In genomic region chr9:136363106-136363605, GRCh38 we compare ENCODE assay signal across 8 cellular contexts. TPM values are rescaled to one million over a fixed set of nuclear protein-coding genes. Genes with fewer than 3 reads are reported as not detected.
DNase-seq lines count a peak whose midpoint lies in the region; ATAC-seq and TF ChIP-seq lines count a peak whose summit lies in the region.

No MANE protein-coding gene starts in this region.

- no peaks in the 10 kb centered on the region for H3K9me3 ChIP-seq in CD4-positive, CD25-positive, alpha-beta regulatory T cell (ENCODE audit: control insufficient read depth in 2 of 2, low read length in 2 of 2)
- no peaks in the 10 kb centered on the region for H3K9me3 ChIP-seq in duodenal mucosa (ENCODE audit: control insufficient read depth in 1 of 2, low read length in 2 of 2)
- no peaks in the 10 kb centered on the region for H3K9me3 ChIP-seq in lung (ENCODE audit: control insufficient read depth in 2 of 2, insufficient read depth in 1 of 2, low read length in 1 of 2)

- ATAC-seq in CD4-positive, CD25-positive, alpha-beta regulatory T cell (ENCODE audit: low read depth in 2 of 2), result peak; percentile 80 to 85
- ATAC-seq in GM19395 (IDR thresholded peaks at IDR 0.05; ENCODE audit: unreplicated experiment) (peak; percentile 74), HG03521 (IDR thresholded peaks at IDR 0.05; ENCODE audit: unreplicated experiment) (peak; percentile 68), lung (ENCODE audit: insufficient read depth, low FRiP score) (peak; percentile 89)
- ATAC-seq in activated CD8-positive, alpha-beta T cell treated with anti-CD3 and anti-CD28 coated beads for 36 hours, result peak; percentile 95

- peak overlapping the region; percentile 78 for H3K27ac ChIP-seq in CD4-positive, CD25-positive, alpha-beta regulatory T cell (ENCODE audit: insufficient read depth, low read length, poor library complexity, severe bottlenecking)
- H3K27ac ChIP-seq in duodenal mucosa (ENCODE audit: low read depth, low read length), result peak overlapping the region; percentile 78
- peak overlapping the region; percentile 96 to 98 for H3K27ac ChIP-seq in lung (ENCODE audit: low read depth in 1 of 2, low read length in 1 of 2)

- no peaks in the 10 kb centered on the region for H3K36me3 Mint-ChIP-seq in CD4-positive, CD25-positive, alpha-beta regulatory T cell
- H3K36me3 Mint-ChIP-seq in activated CD8-positive, alpha-beta T cell treated with anti-CD3 and anti-CD28 coated beads for 36 hours (ENCODE audit: low read depth), result peaks cover 7% of the 10 kb centered on the region

- H3K4me1 ChIP-seq in CD4-positive, CD25-positive, alpha-beta regulatory T cell (ENCODE audit: control insufficient read depth, insufficient read depth, low read length, poor library complexity, severe bottlenecking), result no peaks in the 10 kb centered on the region
- peaks cover 8 to 15% of the 10 kb centered on the region in 2 donors for H3K4me1 ChIP-seq in duodenal mucosa (ENCODE audit: control insufficient read depth in 1 of 2, insufficient read depth in 2 of 2, low read length in 2 of 2)
- H3K4me1 ChIP-seq in lung (ENCODE audit: control insufficient read depth in 2 of 2, insufficient read depth in 2 of 2, low read length in 2 of 2), result peaks cover 0 to 11% of the 10 kb centered on the region in 2 donors

- peak overlapping the region; percentile 84 to 88 (median 86) for H3K4me3 Mint-ChIP-seq in CD4-positive, CD25-positive, alpha-beta regulatory T cell
- H3K4me3 Mint-ChIP-seq in activated CD8-positive, alpha-beta T cell treated with anti-CD3 and anti-CD28 coated beads for 36 hours, result peak overlapping the region; percentile 81

- no peak for TF ChIP-seq CTCF in activated CD8-positive, alpha-beta T cell treated with anti-CD3 and anti-CD28 coated beads for 36 hours (IDR thresholded peaks at IDR 0.05)
- no peak for TF ChIP-seq CTCF in lung (IDR thresholded peaks at IDR 0.05; ENCODE audit: control extremely low read depth, extremely low read depth)

- no peaks in the 10 kb centered on the region for H3K36me3 ChIP-seq in CD4-positive, CD25-positive, alpha-beta regulatory T cell (ENCODE audit: control insufficient read depth, insufficient read depth, low read length)
- H3K36me3 ChIP-seq in duodenal mucosa (ENCODE audit: control insufficient read depth in 1 of 2, insufficient read depth in 2 of 2, low read length in 2 of 2), result peaks cover 0 to 9% of the 10 kb centered on the region in 2 donors
- peaks cover 0 to 7% of the 10 kb centered on the region in 2 donors for H3K36me3 ChIP-seq in lung (ENCODE audit: control insufficient read depth in 2 of 2, insufficient read depth in 2 of 2, low read length in 2 of 2)

- no peaks in the 10 kb centered on the region for H3K27me3 ChIP-seq in CD4-positive, CD25-positive, alpha-beta regulatory T cell (ENCODE audit: control insufficient read depth, insufficient read depth, low read length)
- no peaks in the 10 kb centered on the region for H3K27me3 ChIP-seq in duodenal mucosa (ENCODE audit: control insufficient read depth in 1 of 2, insufficient read depth in 2 of 2, low read length in 2 of 2)
- no peaks in the 10 kb centered on the region for H3K27me3 ChIP-seq in lung (ENCODE audit: control insufficient read depth, insufficient read depth)

- H3K9ac ChIP-seq in duodenal mucosa (ENCODE audit: low read depth in 1 of 2, low read length in 2 of 2), result peak overlapping the region; percentile 11 to 43

- peaks cover 0 to 4% (median 0%) of the 10 kb centered on the region in 4 donors for H3K4me1 Mint-ChIP-seq in CD4-positive, CD25-positive, alpha-beta regulatory T cell
- H3K4me1 Mint-ChIP-seq in activated CD8-positive, alpha-beta T cell treated with anti-CD3 and anti-CD28 coated beads for 36 hours (ENCODE audit: low read depth), result peaks cover 11% of the 10 kb centered on the region

- H3K4me3 ChIP-seq in CD4-positive, CD25-positive, alpha-beta regulatory T cell (ENCODE audit: low read depth, low read length), result no peak overlapping the region
- H3K4me3 ChIP-seq in duodenal mucosa (ENCODE audit: low read depth in 1 of 2, low read length in 2 of 2), result peak overlapping the region; percentile 56 to 77
- H3K4me3 ChIP-seq in lung, result peak overlapping the region; percentile 77

- peaks cover 5% of the 10 kb centered on the region for H3K27me3 Mint-ChIP-seq in CD4-positive, CD25-positive, alpha-beta regulatory T cell
- H3K27me3 Mint-ChIP-seq in activated CD8-positive, alpha-beta T cell treated with anti-CD3 and anti-CD28 coated beads for 36 hours, result no peaks in the 10 kb centered on the region

- H3K9me3 Mint-ChIP-seq in CD4-positive, CD25-positive, alpha-beta regulatory T cell, result no peaks in the 10 kb centered on the region
- H3K9me3 Mint-ChIP-seq in activated CD8-positive, alpha-beta T cell treated with anti-CD3 and anti-CD28 coated beads for 36 hours, result no peaks in the 10 kb centered on the region

- CTCF ChIA-PET in activated CD8-positive, alpha-beta T cell treated with anti-CD3 and anti-CD28 coated beads for 36 hours (lab: Charles Lee), result interaction anchor here (0.7 to 2.5 kb wide), 16 partner anchors 12 to 120 kb away, joined by 3 to 14 read pairs (median 4); partner anchors contain the start of genes ENTR1 and PMPCA

- intact Hi-C loops in activated CD8-positive, alpha-beta T cell treated with anti-CD3 and anti-CD28 coated beads for 36 hours (cut with micrococcal nuclease), result no loop called here

- DNase-seq in CD4-positive, CD25-positive, alpha-beta regulatory T cell, result peak; percentile 81 to 93 (median 89)
- peak; percentile 79 for DNase-seq in NCI-H748 treated with DMSO at 0.1 percent for 48 hours (lab: John Stamatoyannopoulos, UW)
- DNase-seq in activated CD8-positive, alpha-beta T cell treated with anti-CD3 and anti-CD28 coated beads for 36 hours, result peak; percentile 97
- peak; percentile 98 for DNase-seq in lung (ENCODE audit: low spot score)
- peak; percentile 94 to 98 (median 94) for DNase-seq in stimulated activated CD4-positive, alpha-beta T cell treated with anti-CD3 and anti-CD28 coated beads, TNF-alpha, amount 100 ng/mL, for 4 hours (ENCODE audit: low read depth in 3 of 3)

- H3K27ac Mint-ChIP-seq in CD4-positive, CD25-positive, alpha-beta regulatory T cell, result peak overlapping the region in 2 of 3 donors; percentile 49 to 80
- peak overlapping the region; percentile 89 for H3K27ac Mint-ChIP-seq in activated CD8-positive, alpha-beta T cell treated with anti-CD3 and anti-CD28 coated beads for 36 hours

- POLR2A ChIA-PET in activated CD8-positive, alpha-beta T cell treated with anti-CD3 and anti-CD28 coated beads for 36 hours (lab: Charles Lee), result interaction anchor here (0.6 to 1.9 kb wide), 18 partner anchors 9 to 396 kb away, joined by 3 to 14 read pairs (median 4); partner anchors contain the start of genes CARD9, ENTR1, GPSM1 and PMPCA

- WGBS in lung, 2 donors, result 1% methylated on average over 34 to 43 of the region's 43 CpGs

RNA-seq across cellular contexts. Expression of gene DNLZ, which starts 0.4 kb away (rescaled TPM):
- 25.5 TPM for total RNA-seq in CD4-positive, CD25-positive, alpha-beta regulatory T cell
- 10 to 100 TPM; 51.1 to 67.9 (median 61.5) TPM for polyA plus RNA-seq in CD4-positive, CD25-positive, alpha-beta regulatory T cell
- total RNA-seq in activated CD8-positive, alpha-beta T cell treated with anti-CD3 and anti-CD28 coated beads for 36 hours, result 10 to 100 TPM; 16.1 to 17.4 TPM
- 10 to 100 TPM in 1 of 2 donors, 1 to 10 TPM in 1; 7.7 to 34.3 TPM for total RNA-seq in lung
- polyA plus RNA-seq in lung, result 10 to 100 TPM; 13.1 to 20.6 TPM

RNA-seq across cellular contexts. Expression of gene CARD9, which starts 10.3 kb away (rescaled TPM):
- total RNA-seq in CD4-positive, CD25-positive, alpha-beta regulatory T cell, result 0.35 TPM
- polyA plus RNA-seq in CD4-positive, CD25-positive, alpha-beta regulatory T cell, result under 1 TPM; 0.23 to 0.82 (median 0.33) TPM
- total RNA-seq in activated CD8-positive, alpha-beta T cell treated with anti-CD3 and anti-CD28 coated beads for 36 hours, result 1 to 10 TPM; 6.8 to 7.1 TPM
- total RNA-seq in lung, result 10 to 100 TPM in 1 of 2 donors, 1 to 10 TPM in 1; 3.8 to 15.2 TPM
- 10 to 100 TPM in 1 of 2 donors, 1 to 10 TPM in 1; 7.9 to 16.0 TPM for polyA plus RNA-seq in lung

RNA-seq across cellular contexts. Expression of gene GPSM1, which starts 35.8 kb away (rescaled TPM):
- total RNA-seq in CD4-positive, CD25-positive, alpha-beta regulatory T cell, result 12.3 TPM
- 1 to 10 TPM in 3 of 4 donors, under 1 TPM in 1; 0.59 to 1.9 (median 1.2) TPM for polyA plus RNA-seq in CD4-positive, CD25-positive, alpha-beta regulatory T cell
- 1 to 10 TPM; 8.8 to 10.0 TPM for total RNA-seq in activated CD8-positive, alpha-beta T cell treated with anti-CD3 and anti-CD28 coated beads for 36 hours
- total RNA-seq in lung, result 10 to 100 TPM; 28.5 to 41.6 TPM
- polyA plus RNA-seq in lung, result 10 to 100 TPM; 12.6 to 16.8 TPM

RNA-seq across cellular contexts. Expression of gene SNAPC4, which starts 36.8 kb away (rescaled TPM):
- total RNA-seq in CD4-positive, CD25-positive, alpha-beta regulatory T cell, result 13.3 TPM
- polyA plus RNA-seq in CD4-positive, CD25-positive, alpha-beta regulatory T cell, result 1 to 10 TPM in 2 of 4 donors, under 1 TPM in 2; 0.40 to 1.2 (median 0.96) TPM
- 10 to 100 TPM; 15.5 to 17.1 TPM for total RNA-seq in activated CD8-positive, alpha-beta T cell treated with anti-CD3 and anti-CD28 coated beads for 36 hours
- 10 to 100 TPM; 12.3 to 12.4 TPM for total RNA-seq in lung
- polyA plus RNA-seq in lung, result 1 to 10 TPM; 6.8 to 7.3 TPM

RNA-seq across cellular contexts. Expression of gene ENTR1, which starts 47.3 kb away (rescaled TPM):
- total RNA-seq in CD4-positive, CD25-positive, alpha-beta regulatory T cell, result 63.2 TPM
- 1 to 10 TPM; 7.8 to 9.9 (median 9.2) TPM for polyA plus RNA-seq in CD4-positive, CD25-positive, alpha-beta regulatory T cell
- total RNA-seq in activated CD8-positive, alpha-beta T cell treated with anti-CD3 and anti-CD28 coated beads for 36 hours, result 10 to 100 TPM; 65.9 to 66.8 TPM
- 10 to 100 TPM; 25.5 to 48.4 TPM for total RNA-seq in lung
- polyA plus RNA-seq in lung, result 10 to 100 TPM; 30.8 to 44.6 TPM
